ENCODE assay signal across 11 cellular contexts in genomic region chr10:932589-932988, GRCh38. TPM values are rescaled to one million over a fixed set of nuclear protein-coding genes. Genes with fewer than 3 reads are reported as not detected.
A peak's percentile ranks its signal among the peaks of the same experiment; 100 is the strongest.
DNase-seq lines count a peak whose midpoint lies in the region; ATAC-seq, FAIRE-seq and TF ChIP-seq lines count a peak whose summit lies in the region.
"Had no signal": no experiment of that assay in that cellular context is flagged by ENCODE, and none has a peak within 500 bp of the region (broad histone marks: within the 10 kb centered on the region; RNA-seq: fewer than 3 reads in every experiment).

No MANE protein-coding gene starts in this region.

- peaks cover 6 to 7% of the 10 kb centered on the region in 2 donors for H3K36me3 Mint-ChIP-seq in activated T-cell treated with anti-CD3 and anti-CD28 coated beads, Interleukin-2, amount 50 U/mL, for 72 hours (ENCODE audit: insufficient read depth in 2 of 2)

- FAIRE-seq in kidney (lab: Jason Lieb, UNC): no peak

- WGBS in testis, 2 donors: 30 to 81% methylated on average over 7 to 20 of the region's 28 CpGs

- no peak for TF ChIP-seq POLR2A in testis (IDR thresholded peaks at IDR 0.05)

- H3K9me3 ChIP-seq in kidney (ENCODE audit: control insufficient read depth in 1 of 2, low read length in 2 of 2): no peaks in the 10 kb centered on the region
- no peaks in the 10 kb centered on the region for H3K9me3 ChIP-seq in testis

- H3K27me3 ChIP-seq in testis: no peaks in the 10 kb centered on the region

- H3K27me3 Mint-ChIP-seq in activated T-cell treated with anti-CD3 and anti-CD28 coated beads, Interleukin-2, amount 50 U/mL, for 72 hours (ENCODE audit: low read depth): no peaks in the 10 kb centered on the region

- peak overlapping the region; percentile 85 for H3K27ac Mint-ChIP-seq in activated T-cell treated with anti-CD3 and anti-CD28 coated beads, Interleukin-2, amount 50 U/mL, for 72 hours

- no peak for ATAC-seq in activated T-cell treated with anti-CD3 and anti-CD28 coated beads, Interleukin-2, amount 50 U/mL, for 72 hours (replicated peaks in 1 of 2)
- ATAC-seq in GM21390 (IDR thresholded peaks at IDR 0.05; ENCODE audit: unreplicated experiment) (no peak), GM21737 (IDR thresholded peaks at IDR 0.05; ENCODE audit: unreplicated experiment) (no peak)

- intact Hi-C loops in kidney (cut with DNase I): no loop called here
- intact Hi-C loops in testis (cut with DNase I; ENCODE audit: low total_unique reads): loop anchor here (5.0 kb wide), 1 partner anchor 55 kb away; the partner anchor contains the start of gene GTPBP4

- H3K27ac ChIP-seq in kidney (ENCODE audit: low read depth in 2 of 2, low read length in 2 of 2): no peak overlapping the region
- peak overlapping the region; percentile 97 to 99 for H3K27ac ChIP-seq in testis

- DNase-seq in DMS53 (lab: John Stamatoyannopoulos, UW) (peak; percentile 21), DMS53 treated with DMSO at 0.1 percent for 48 hours (lab: John Stamatoyannopoulos, UW; ENCODE audit: unreplicated experiment) (no peak), kidney (peak; percentile 84), testis (no peak), Ammon's horn (ENCODE audit: low spot score) (no peak)
- DNase-seq in activated T-cell treated with anti-CD3 and anti-CD28 coated beads, Interleukin-2, amount 50 U/mL, for 72 hours: no peak
- DNase-seq: 8988T, erythroblast, NCI-H2227 treated with DMSO at 0.1 percent for 48 hours had no signal

- H3K36me3 ChIP-seq in kidney (ENCODE audit: control insufficient read depth in 1 of 2, insufficient read depth in 2 of 2, low read length in 2 of 2) (no peaks in the 10 kb centered on the region), testis (ENCODE audit: low read depth, missing control alignments) (no peaks in the 10 kb centered on the region)

- H3K4me1 Mint-ChIP-seq in activated T-cell treated with anti-CD3 and anti-CD28 coated beads, Interleukin-2, amount 50 U/mL, for 72 hours (ENCODE audit: low read depth): peaks cover 35% of the 10 kb centered on the region

- H3K9me3 Mint-ChIP-seq in activated T-cell treated with anti-CD3 and anti-CD28 coated beads, Interleukin-2, amount 50 U/mL, for 72 hours: no peaks in the 10 kb centered on the region

- no peak overlapping the region for H3K9ac ChIP-seq in kidney (ENCODE audit: low read length in 2 of 2)

- peak overlapping the region; percentile 79 to 82 for H3K4me3 Mint-ChIP-seq in activated T-cell treated with anti-CD3 and anti-CD28 coated beads, Interleukin-2, amount 50 U/mL, for 72 hours

- H3K4me3 ChIP-seq in kidney (ENCODE audit: low read length in 2 of 2) (no peak overlapping the region), testis (peak overlapping the region; percentile 88 to 96)

- peaks cover 9% of the 10 kb centered on the region in 2 donors for H3K4me1 ChIP-seq in kidney (ENCODE audit: control insufficient read depth in 1 of 2, insufficient read depth in 1 of 2, low read depth in 1 of 2, low read length in 2 of 2)
- peaks cover 5% of the 10 kb centered on the region for H3K4me1 ChIP-seq in testis

- TF ChIP-seq CTCF in kidney (IDR thresholded peaks at IDR 0.05; ENCODE audit: borderline replicate concordance, extremely low read depth, insufficient read depth) (no peak), testis (IDR thresholded peaks at IDR 0.05) (no peak)

RNA-seq across cellular contexts. Expression of gene LARP4B, which starts 1.1 kb away (rescaled TPM):
- total RNA-seq in activated T-cell treated with anti-CD3 and anti-CD28 coated beads, Interleukin-2, amount 50 U/mL, for 72 hours: 100 to 1,000 TPM; 103 to 109 TPM
- total RNA-seq in kidney (96.6 TPM), testis (10 to 100 TPM; 95.3 to 98.6 TPM)
- polyA plus RNA-seq in kidney (ENCODE audit: insufficient read depth, low read depth, low replicate concordance) (12.9 TPM), testis (ENCODE audit: insufficient read depth, low read depth, low replicate concordance) (54.2 TPM)

RNA-seq across cellular contexts. Expression of gene GTPBP4, which starts 55.6 kb away (rescaled TPM):
- 10 to 100 TPM; 76.9 to 78.1 TPM for total RNA-seq in activated T-cell treated with anti-CD3 and anti-CD28 coated beads, Interleukin-2, amount 50 U/mL, for 72 hours
- total RNA-seq in kidney (37.1 TPM), testis (10 to 100 TPM; 54.9 to 57.2 TPM)
- polyA plus RNA-seq in kidney (ENCODE audit: insufficient read depth, low read depth, low replicate concordance) (18.9 TPM), testis (ENCODE audit: insufficient read depth, low read depth, low replicate concordance) (81.8 TPM)

Comparison
In these comparisons a context has a peak if more than half of its experiments do, and no peak if none do; other contexts are left out.
1. DNase-seq: peak in DMS53 (single experiment) and kidney (single experiment); none in DMS53 treated with DMSO at 0.1 percent for 48 hours (single experiment), activated T-cell treated with anti-CD3 and anti-CD28 coated beads, Interleukin-2, amount 50 U/mL, for 72 hours (0 of 2), testis (single experiment) and Ammon's horn (single experiment).
2. H3K27ac ChIP-seq: peak in testis (2 of 2); none in kidney (0 of 2).
3. H3K4me3 ChIP-seq: peak in testis (2 of 2); none in kidney (0 of 2).